Comparison of ENCODE assay signal across 1 cellular context in genomic region chr16:30697264-30698138, GRCh38.
TF ChIP-seq lines count a peak whose summit lies in the region.

No MANE protein-coding gene starts in this region.

TF ChIP-seq in HepG2, 621 proteins besides CTCF, POLR2A, EP300 and RAD21 (continued from another document and continues in another):
- TF ChIP-seq ATF7-NPFF (CRISPR knock-in tag; IDR thresholded peaks at IDR 0.05; ENCODE audit: low read depth) (no peak), KLF11 (CRISPR knock-in tag; IDR thresholded peaks at IDR 0.05) (no peak), AHR (CRISPR knock-in tag; IDR thresholded peaks at IDR 0.05) (no peak), SMAD9 (CRISPR knock-in tag; IDR thresholded peaks at IDR 0.05) (no peak), ZBTB7B (CRISPR knock-in tag; IDR thresholded peaks at IDR 0.05) (no peak), GABPB1 (CRISPR knock-in tag; IDR thresholded peaks at IDR 0.05) (no peak; the same call in 1 of the 2 replicates), GPBP1L1 (CRISPR knock-in tag; IDR thresholded peaks at IDR 0.05) (no peak), ZBTB10 (CRISPR knock-in tag; IDR thresholded peaks at IDR 0.05; ENCODE audit: borderline replicate concordance) (no peak), HNRNPLL (IDR thresholded peaks at IDR 0.05; ENCODE audit: low read depth, low read length, poor library complexity, severe bottlenecking) (peak; percentile 86), BRF2 (CRISPR knock-in tag; IDR thresholded peaks at IDR 0.05) (0 out of 2 replicates have a peak, but pooled peaks have one; percentile 4), ZNF614 (CRISPR knock-in tag; IDR thresholded peaks at IDR 0.05; ENCODE audit: borderline replicate concordance) (no peak), HOXA7 (CRISPR knock-in tag; IDR thresholded peaks at IDR 0.05) (no peak), GMEB2 (CRISPR knock-in tag; IDR thresholded peaks at IDR 0.05; ENCODE audit: low read depth) (peak; percentile 97), RBM39 (IDR thresholded peaks at IDR 0.05; ENCODE audit: low read depth, low read length, poor library complexity, severe bottlenecking) (no peak), MIXL1 (CRISPR knock-in tag; IDR thresholded peaks at IDR 0.05) (no peak; the same call in 1 of the 2 replicates), ZKSCAN5 (CRISPR knock-in tag; IDR thresholded peaks at IDR 0.05) (no peak), ZFP91 (CRISPR knock-in tag; IDR thresholded peaks at IDR 0.05; ENCODE audit: borderline replicate concordance) (no peak), ZNF451 (CRISPR knock-in tag; IDR thresholded peaks at IDR 0.05) (no peak), ZNF660 (CRISPR knock-in tag; IDR thresholded peaks at IDR 0.05; ENCODE audit: borderline replicate concordance, low read depth) (no peak), ARNTL (CRISPR knock-in tag; IDR thresholded peaks at IDR 0.05) (no peak; the same call in 1 of the 2 replicates), KLF9 (CRISPR knock-in tag; IDR thresholded peaks at IDR 0.05; ENCODE audit: low read depth) (no peak), STAT5B (CRISPR knock-in tag; IDR thresholded peaks at IDR 0.05) (no peak), CCAR2 (optimal IDR thresholded peaks at IDR 0.05; ENCODE audit: low read depth, low read length) (no peak), ZNF264 (CRISPR knock-in tag; IDR thresholded peaks at IDR 0.05) (no peak), MYC (CRISPR knock-in tag; IDR thresholded peaks at IDR 0.05; ENCODE audit: borderline replicate concordance) (no peak; the same call in 1 of the 2 replicates), ZNF496 (CRISPR knock-in tag; IDR thresholded peaks at IDR 0.05; ENCODE audit: insufficient replicate concordance) (no peak), PLRG1 (conservative IDR thresholded peaks at IDR 0.05) (no peak), GLMP (CRISPR knock-in tag; IDR thresholded peaks at IDR 0.05; ENCODE audit: borderline replicate concordance) (no peak), RFXANK (CRISPR knock-in tag; IDR thresholded peaks at IDR 0.05) (no peak), ZSCAN21 (CRISPR knock-in tag; IDR thresholded peaks at IDR 0.05; ENCODE audit: borderline replicate concordance) (no peak), PREB (CRISPR knock-in tag; IDR thresholded peaks at IDR 0.05) (no peak), ZNF382 (CRISPR knock-in tag; IDR thresholded peaks at IDR 0.05; ENCODE audit: borderline replicate concordance) (no peak), E2F5 (CRISPR knock-in tag; conservative IDR thresholded peaks at IDR 0.05) (peak; percentile 67; the same call in 1 of the 2 replicates), SRY (CRISPR knock-in tag; IDR thresholded peaks at IDR 0.05) (peak; percentile 78; the same call in 1 of the 2 replicates), FOXA1 (IDR thresholded peaks at IDR 0.05) (no peak), FOXA1 (CRISPR knock-in tag; IDR thresholded peaks at IDR 0.05) (no peak), DPF2 (CRISPR knock-in tag; IDR thresholded peaks at IDR 0.05; ENCODE audit: borderline replicate concordance, low read depth) (no peak), RELA (CRISPR knock-in tag; IDR thresholded peaks at IDR 0.05) (0 out of 2 replicates have a peak, but pooled peaks have one; percentile 45)
- TF ChIP-seq, protein P1, sequence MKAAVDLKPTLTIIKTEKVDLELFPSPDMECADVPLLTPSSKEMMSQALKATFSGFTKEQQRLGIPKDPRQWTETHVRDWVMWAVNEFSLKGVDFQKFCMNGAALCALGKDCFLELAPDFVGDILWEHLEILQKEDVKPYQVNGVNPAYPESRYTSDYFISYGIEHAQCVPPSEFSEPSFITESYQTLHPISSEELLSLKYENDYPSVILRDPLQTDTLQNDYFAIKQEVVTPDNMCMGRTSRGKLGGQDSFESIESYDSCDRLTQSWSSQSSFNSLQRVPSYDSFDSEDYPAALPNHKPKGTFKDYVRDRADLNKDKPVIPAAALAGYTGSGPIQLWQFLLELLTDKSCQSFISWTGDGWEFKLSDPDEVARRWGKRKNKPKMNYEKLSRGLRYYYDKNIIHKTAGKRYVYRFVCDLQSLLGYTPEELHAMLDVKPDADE (CRISPR knock-in tag; IDR thresholded peaks at IDR 0.05): no peak; the same call in 1 of the 2 replicates
- TF ChIP-seq, protein P2, sequence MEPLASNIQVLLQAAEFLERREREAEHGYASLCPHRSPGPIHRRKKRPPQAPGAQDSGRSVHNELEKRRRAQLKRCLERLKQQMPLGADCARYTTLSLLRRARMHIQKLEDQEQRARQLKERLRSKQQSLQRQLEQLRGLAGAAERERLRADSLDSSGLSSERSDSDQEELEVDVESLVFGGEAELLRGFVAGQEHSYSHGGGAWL (CRISPR knock-in tag; IDR thresholded peaks at IDR 0.05): no peak
- TF ChIP-seq, protein P3, sequence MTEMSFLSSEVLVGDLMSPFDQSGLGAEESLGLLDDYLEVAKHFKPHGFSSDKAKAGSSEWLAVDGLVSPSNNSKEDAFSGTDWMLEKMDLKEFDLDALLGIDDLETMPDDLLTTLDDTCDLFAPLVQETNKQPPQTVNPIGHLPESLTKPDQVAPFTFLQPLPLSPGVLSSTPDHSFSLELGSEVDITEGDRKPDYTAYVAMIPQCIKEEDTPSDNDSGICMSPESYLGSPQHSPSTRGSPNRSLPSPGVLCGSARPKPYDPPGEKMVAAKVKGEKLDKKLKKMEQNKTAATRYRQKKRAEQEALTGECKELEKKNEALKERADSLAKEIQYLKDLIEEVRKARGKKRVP (CRISPR knock-in tag; IDR thresholded peaks at IDR 0.05): no peak
- TF ChIP-seq, protein P4, sequence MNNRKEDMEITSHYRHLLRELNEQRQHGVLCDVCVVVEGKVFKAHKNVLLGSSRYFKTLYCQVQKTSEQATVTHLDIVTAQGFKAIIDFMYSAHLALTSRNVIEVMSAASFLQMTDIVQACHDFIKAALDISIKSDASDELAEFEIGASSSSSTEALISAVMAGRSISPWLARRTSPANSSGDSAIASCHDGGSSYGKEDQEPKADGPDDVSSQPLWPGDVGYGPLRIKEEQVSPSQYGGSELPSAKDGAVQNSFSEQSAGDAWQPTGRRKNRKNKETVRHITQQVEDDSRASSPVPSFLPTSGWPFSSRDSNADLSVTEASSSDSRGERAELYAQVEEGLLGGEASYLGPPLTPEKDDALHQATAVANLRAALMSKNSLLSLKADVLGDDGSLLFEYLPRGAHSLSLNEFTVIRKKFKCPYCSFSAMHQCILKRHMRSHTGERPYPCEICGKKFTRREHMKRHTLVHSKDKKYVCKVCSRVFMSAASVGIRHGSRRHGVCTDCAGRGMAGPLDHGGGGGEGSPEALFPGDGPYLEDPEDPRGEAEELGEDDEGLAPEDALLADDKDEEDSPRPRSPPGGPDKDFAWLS (CRISPR knock-in tag; IDR thresholded peaks at IDR 0.05; ENCODE audit: borderline replicate concordance): no peak
- TF ChIP-seq, protein P5, sequence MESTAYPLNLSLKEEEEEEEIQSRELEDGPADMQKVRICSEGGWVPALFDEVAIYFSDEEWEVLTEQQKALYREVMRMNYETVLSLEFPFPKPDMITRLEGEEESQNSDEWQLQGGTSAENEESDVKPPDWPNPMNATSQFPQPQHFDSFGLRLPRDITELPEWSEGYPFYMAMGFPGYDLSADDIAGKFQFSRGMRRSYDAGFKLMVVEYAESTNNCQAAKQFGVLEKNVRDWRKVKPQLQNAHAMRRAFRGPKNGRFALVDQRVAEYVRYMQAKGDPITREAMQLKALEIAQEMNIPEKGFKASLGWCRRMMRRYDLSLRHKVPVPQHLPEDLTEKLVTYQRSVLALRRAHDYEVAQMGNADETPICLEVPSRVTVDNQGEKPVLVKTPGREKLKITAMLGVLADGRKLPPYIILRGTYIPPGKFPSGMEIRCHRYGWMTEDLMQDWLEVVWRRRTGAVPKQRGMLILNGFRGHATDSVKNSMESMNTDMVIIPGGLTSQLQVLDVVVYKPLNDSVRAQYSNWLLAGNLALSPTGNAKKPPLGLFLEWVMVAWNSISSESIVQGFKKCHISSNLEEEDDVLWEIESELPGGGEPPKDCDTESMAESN (CRISPR knock-in tag; conservative IDR thresholded peaks at IDR 0.05): no peak
- TF ChIP-seq, protein P6, sequence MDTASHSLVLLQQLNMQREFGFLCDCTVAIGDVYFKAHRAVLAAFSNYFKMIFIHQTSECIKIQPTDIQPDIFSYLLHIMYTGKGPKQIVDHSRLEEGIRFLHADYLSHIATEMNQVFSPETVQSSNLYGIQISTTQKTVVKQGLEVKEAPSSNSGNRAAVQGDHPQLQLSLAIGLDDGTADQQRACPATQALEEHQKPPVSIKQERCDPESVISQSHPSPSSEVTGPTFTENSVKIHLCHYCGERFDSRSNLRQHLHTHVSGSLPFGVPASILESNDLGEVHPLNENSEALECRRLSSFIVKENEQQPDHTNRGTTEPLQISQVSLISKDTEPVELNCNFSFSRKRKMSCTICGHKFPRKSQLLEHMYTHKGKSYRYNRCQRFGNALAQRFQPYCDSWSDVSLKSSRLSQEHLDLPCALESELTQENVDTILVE (CRISPR knock-in tag; IDR thresholded peaks at IDR 0.05): no peak
